ENCODE assay signal across 14 cellular contexts in genomic region chr4:76499461-76499860, GRCh38.
DNase-seq lines count a peak whose midpoint lies in the region; ATAC-seq, FAIRE-seq and TF ChIP-seq lines count a peak whose summit lies in the region.
"Had no signal": no experiment of that assay in that cellular context is flagged by ENCODE, and none has a peak within 500 bp of the region (broad histone marks: within the 10 kb centered on the region; RNA-seq: fewer than 3 reads in every experiment).

No MANE protein-coding gene starts in this region.

- WGBS in GM12878 (ENCODE audit: insufficient coverage, insufficient replicate concordance, low lambda C conversion rate, missing lambda C conversion rate) = 2% methylated on average over 4 of the region's 4 CpGs
- WGBS in pancreas, 2 donors = 85 to 95% methylated on average over 4 of the region's 4 CpGs

- DNase-seq in GM18507 (ENCODE audit: extremely low spot score, insufficient read length, low read depth) (no peak), GM12878 (ENCODE audit: low read depth, low spot score) (no peak), medulla oblongata (ENCODE audit: extremely low spot score) (no peak), pancreas (no peak), AG20443 (ENCODE audit: low spot score) (no peak)
- DNase-seq: activated CD4-positive, alpha-beta T cell treated with anti-CD3 and anti-CD28 coated beads for 36 hours; AML-193; NCI-H2171 treated with DMSO at 0.1 percent for 48 hours; stimulated activated naive CD4-positive, alpha-beta T cell treated with Interleukin-2 at 50 U/mL for 16 hours; T-cell had no signal

- H3K27me3 ChIP-seq in GM12878 (replicated peaks in 1 of 2; ENCODE audit: control insufficient read depth in 2 of 2, insufficient read depth in 2 of 2, low read length in 1 of 2) (peaks cover 0 to 3% of the 10 kb centered on the region in 2 experiments; a peak in 2 of 4 replicates), pancreas (no peaks in the 10 kb centered on the region)

- ATAC-seq in GM19467 (IDR thresholded peaks at IDR 0.05; ENCODE audit: unreplicated experiment) = peak; percentile 77
- ATAC-seq in HG03066 (IDR thresholded peaks at IDR 0.05; ENCODE audit: low read depth, unreplicated experiment) = peak; percentile 89
- ATAC-seq in GM12878 = peak; percentile 72
- ATAC-seq in GM21737 (IDR thresholded peaks at IDR 0.05; ENCODE audit: unreplicated experiment) = no peak
- no peak for ATAC-seq in pancreas
- ATAC-seq: activated CD4-positive, alpha-beta T cell treated with anti-CD3 and anti-CD28 coated beads for 36 hours; T-cell had no signal

- no peak overlapping the region for H2AFZ ChIP-seq in GM12878 (ENCODE audit: control insufficient read depth, low read depth, low read length)

- CTCF ChIA-PET in GM12878 (lab: Yijun Ruan, JAX) = interaction anchor here (1.3 to 8.2 kb wide), 4 partner anchors 10 to 320 kb away, joined by 3 to 120 read pairs (median 8); no protein-coding TSS in a partner anchor

- no peak for TF ChIP-seq CTCF in GM12878 (IDR thresholded peaks at IDR 0.05 in 2 of 3, conservative IDR thresholded peaks at IDR 0.05 in 1 of 3; ENCODE audit: control insufficient read depth in 2 of 3, extremely low read depth in 1 of 3, insufficient read depth in 1 of 3, low read depth in 3 of 3, low read length in 3 of 3)
- TF ChIP-seq CTCF in pancreas (IDR thresholded peaks at IDR 0.05) = no peak

- in situ Hi-C loops in GM12878 (cut with MboI) = no loop called here

- no peak overlapping the region for H3K9ac ChIP-seq in GM12878 (ENCODE audit: control insufficient read depth, insufficient read depth, low read length)

- no peaks in the 10 kb centered on the region for H3K79me2 ChIP-seq in GM12878 (ENCODE audit: control insufficient read depth, insufficient read depth, low read length)

- FAIRE-seq in GM18507 (lab: Jason Lieb, UNC) = peak; percentile 66
- FAIRE-seq in GM12878 (lab: Jason Lieb, UNC) = peak; percentile 47
- FAIRE-seq in pancreas (lab: Jason Lieb, UNC) = no peak

- BruUV-seq in GM12878 (replicated peaks; lab: Mats Ljungman, UMichigan) = no TSS peak

- no peak for TF ChIP-seq POLR2A in GM12878 (IDR thresholded peaks at IDR 0.05; ENCODE audit: low read depth, low read length)

- H3K36me3 ChIP-seq in GM12878 (ENCODE audit: control insufficient read depth in 2 of 2, insufficient read depth in 2 of 2, low read length in 1 of 2) = no peaks in the 10 kb centered on the region
- no peaks in the 10 kb centered on the region for H3K36me3 ChIP-seq in pancreas

- H4K20me1 ChIP-seq in GM12878 (ENCODE audit: control insufficient read depth, insufficient read depth) = no peaks in the 10 kb centered on the region

- SMC1A ChIA-PET in GM12878 (lab: Charles Lee; ENCODE audit: uncharacterized antibody, unreplicated experiment) = interaction anchor here (1.1 to 2.1 kb wide), 3 partner anchors 17 to 320 kb away, joined by 3 to 7 read pairs (median 7); no protein-coding TSS in a partner anchor

- RAD21 ChIA-PET in GM12878 (lab: Charles Lee; ENCODE audit: unreplicated experiment) = interaction anchor here (1.0 kb wide), 1 partner anchor 320 kb away, joined by 3 read pairs; no protein-coding TSS in a partner anchor

- POLR2A ChIA-PET in GM12878 (lab: Charles Lee) = no interaction called here

- no peaks in the 10 kb centered on the region; the same call in 1 of the 2 replicates for H3K4me1 ChIP-seq in GM12878 (ENCODE audit: control insufficient read depth, insufficient read depth, low read length)
- peaks cover 4 to 8% (median 6%) of the 10 kb centered on the region in 3 donors for H3K4me1 ChIP-seq in pancreas

- TF ChIP-seq RAD21 in GM12878 (IDR thresholded peaks at IDR 0.05; ENCODE audit: insufficient read depth, low read depth, low read length) = no peak

- intact Hi-C loops in GM12878 (cut with micrococcal nuclease; ENCODE audit: unreplicated experiment) (no loop called here), pancreas (cut with DNase I) (loop anchor here in 1 of 3 donors (10.0 kb wide), 1 partner anchor 325 kb away; no protein-coding TSS in a partner anchor)

- no peak overlapping the region for H3K4me2 ChIP-seq in GM12878 (ENCODE audit: control insufficient read depth, insufficient read depth)

- H3K27ac ChIP-seq in GM12878 (ENCODE audit: control insufficient read depth, insufficient read depth) (no peak overlapping the region), pancreas (no peak overlapping the region)

- TF ChIP-seq EP300 in GM12878 (IDR thresholded peaks at IDR 0.05; ENCODE audit: borderline replicate concordance in 1 of 2, control insufficient read depth in 1 of 2, low read depth in 2 of 2, low read length in 2 of 2) = no peak

- H3K4me3 ChIP-seq in GM12878 (no peak overlapping the region), pancreas (no peak overlapping the region)
- H3K4me3 ChIP-seq: HAP-1 had no signal

- no peaks in the 10 kb centered on the region for H3K9me3 ChIP-seq in GM12878 (replicated peaks; ENCODE audit: control insufficient read depth, insufficient read depth, low read length)
- H3K9me3 ChIP-seq in pancreas = no peaks in the 10 kb centered on the region
- H3K9me3 ChIP-seq: HAP-1 had no signal

TF ChIP-seq in GM12878, 131 proteins besides CTCF, POLR2A, EP300 and RAD21:
- TF ChIP-seq MEF2B (IDR thresholded peaks at IDR 0.05; ENCODE audit: partially characterized antibody, poor library complexity, severe bottlenecking) (peak; percentile 56), FOXM1 (IDR thresholded peaks at IDR 0.05; ENCODE audit: low read depth, low read length) (no peak), SPI1 (IDR thresholded peaks at IDR 0.05; ENCODE audit: borderline replicate concordance, insufficient read depth, low read depth, low read length) (peak; percentile 56; the same call in 1 of the 2 replicates)
TF ChIP-seq in GM12878: peak in this region for 2.

Comparison
In these comparisons a context has a peak if more than half of its experiments do, and no peak if none do; other contexts are left out.
1. ATAC-seq: peak in GM19467 (single experiment), HG03066 (single experiment) and GM12878 (single experiment); none in GM21737 (single experiment) and pancreas (0 of 4).